Comparison of ENCODE assay signal across 13 cellular contexts in the genomic region with DNA sequence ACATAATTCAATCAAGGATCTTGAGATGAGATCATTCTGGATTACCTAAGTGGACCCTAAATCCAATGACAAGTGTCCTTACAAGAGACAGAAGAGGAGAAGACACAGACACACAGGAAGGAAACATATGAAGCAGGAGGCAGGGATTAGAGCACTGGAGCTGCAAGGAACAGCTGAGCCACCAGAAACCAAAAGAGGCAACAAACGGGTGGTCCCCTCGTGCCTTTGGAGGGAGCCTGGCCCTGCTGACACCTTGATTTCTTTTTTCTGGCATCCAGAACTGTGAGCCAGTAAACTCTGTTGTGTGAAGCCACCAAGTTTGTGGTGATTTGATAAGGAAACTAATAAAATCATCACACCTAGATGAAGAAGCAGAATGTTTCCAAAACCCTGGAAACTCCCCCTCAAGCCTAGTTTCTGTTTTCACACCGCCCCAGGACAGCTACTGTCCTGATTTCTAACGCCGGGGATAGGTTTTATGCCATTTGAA.
A peak's percentile ranks its signal among the peaks of the same experiment; 100 is the strongest.
DNase-seq lines count a peak whose midpoint lies in the region; ATAC-seq and TF ChIP-seq lines count a peak whose summit lies in the region.
"Had no signal": no experiment of that assay in that cellular context is flagged by ENCODE, and none has a peak within 500 bp of the region (broad histone marks: within the 10 kb centered on the region; RNA-seq: fewer than 3 reads in every experiment).

No MANE protein-coding gene starts in this region.

- peaks cover 0 to 49% (median 38%) of the 10 kb centered on the region in 12 donors for H3K4me1 ChIP-seq in heart left ventricle
- peaks cover 11% of the 10 kb centered on the region for H3K4me1 ChIP-seq in testis
- peaks cover 39% of the 10 kb centered on the region for H3K4me1 ChIP-seq in suprapubic skin
- H3K4me1 ChIP-seq: breast epithelium had no signal

- 42 to 60% (median 51%) methylated on average over 5 of the region's 5 CpGs for WGBS in heart left ventricle, 4 donors
- WGBS in testis, 2 donors = 34 to 37% methylated on average over 5 of the region's 5 CpGs
- WGBS in suprapubic skin = 54% methylated on average over 5 of the region's 5 CpGs

- DNase-seq in heart left ventricle (no peak), Right ventricle myocardium inferior (ENCODE audit: missing footprints) (no peak), testis (no peak), suprapubic skin (ENCODE audit: low spot score in 2 of 2) (no peak), G401 (ENCODE audit: low spot score) (no peak), NCI-H69 (lab: John Stamatoyannopoulos, UW) (no peak)
- DNase-seq: lower lobe of right lung; NCI-H2171 treated with DMSO at 0.1 percent for 48 hours; stimulated activated CD4-positive, alpha-beta T cell treated with anti-CD3 and anti-CD28 coated beads, Interleukin-12 subunit alpha, Interleukin-12 subunit beta, amount 100 ng/mL, for 4 hours; upper lobe of right lung had no signal

- TF ChIP-seq POLR2A in heart left ventricle (IDR thresholded peaks at IDR 0.05) (no peak), testis (IDR thresholded peaks at IDR 0.05) (no peak), suprapubic skin (IDR thresholded peaks at IDR 0.05) (no peak)

- no peak for TF ChIP-seq CTCF in heart left ventricle (IDR thresholded peaks at IDR 0.05)
- TF ChIP-seq CTCF in testis (IDR thresholded peaks at IDR 0.05) = no peak
- TF ChIP-seq CTCF in suprapubic skin (IDR thresholded peaks at IDR 0.05) = no peak

- peak overlapping the region in 10 of 12 donors; percentile 0 to 84 (median 41) for H3K27ac ChIP-seq in heart left ventricle
- H3K27ac ChIP-seq in angular gyrus (ENCODE audit: low read depth, low read length) = peak overlapping the region; percentile 87
- H3K27ac ChIP-seq in layer of hippocampus (ENCODE audit: low read depth, low read length) = peak overlapping the region; percentile 72
- H3K27ac ChIP-seq in testis = peak overlapping the region; percentile 19 to 59
- no peak overlapping the region for H3K27ac ChIP-seq in suprapubic skin
- H3K27ac ChIP-seq: breast epithelium, lower lobe of right lung, upper lobe of right lung had no signal

- H3K4me3 ChIP-seq in heart left ventricle (peak overlapping the region in 7 of 12 donors; percentile 11 to 41 (median 16)), testis (peak overlapping the region in 1 of 2 donors; percentile 9), suprapubic skin (no peak overlapping the region)
- H3K4me3 ChIP-seq: lower lobe of right lung, upper lobe of right lung had no signal

- TF ChIP-seq EP300 in suprapubic skin (IDR thresholded peaks at IDR 0.05) = no peak

- intact Hi-C loops in heart left ventricle (cut with DNase I) = loop anchor here in 3 of 10 donors (5.0 to 10.0 kb wide), 2 partner anchors 40 to 113 kb away; no protein-coding TSS in a partner anchor
- intact Hi-C loops in Right ventricle myocardium inferior (cut with DNase I) = loop anchor here (5.0 kb wide), 2 partner anchors 115 kb away; partner anchors contain the start of gene PITPNC1
- intact Hi-C loops in testis (cut with DNase I; ENCODE audit: low total_unique reads) = no loop called here

- ATAC-seq in heart left ventricle (no peak), Right ventricle myocardium inferior (no peak)
- ATAC-seq: lower lobe of right lung, upper lobe of right lung had no signal

- in situ Hi-C loops in G401 (cut with HindIII; ENCODE audit: low sequenced_read_pairs) = no loop called here

- H3K36me3 ChIP-seq in heart left ventricle (no peaks in the 10 kb centered on the region), testis (ENCODE audit: low read depth, missing control alignments) (no peaks in the 10 kb centered on the region), suprapubic skin (no peaks in the 10 kb centered on the region)
- H3K36me3 ChIP-seq: breast epithelium, lower lobe of right lung, upper lobe of right lung had no signal

- H3K27me3 ChIP-seq in heart left ventricle = no peaks in the 10 kb centered on the region
- H3K27me3 ChIP-seq in layer of hippocampus (ENCODE audit: control insufficient read depth, insufficient read depth, low read length) = no peaks in the 10 kb centered on the region
- no peaks in the 10 kb centered on the region for H3K27me3 ChIP-seq in testis
- H3K27me3 ChIP-seq in suprapubic skin = no peaks in the 10 kb centered on the region
- H3K27me3 ChIP-seq: breast epithelium, upper lobe of right lung had no signal

- H3K9me3 ChIP-seq in heart left ventricle = peaks cover 0 to 6% (median 0%) of the 10 kb centered on the region in 12 donors
- H3K9me3 ChIP-seq in testis = no peaks in the 10 kb centered on the region
- no peaks in the 10 kb centered on the region for H3K9me3 ChIP-seq in suprapubic skin
- H3K9me3 ChIP-seq: breast epithelium, lower lobe of right lung, upper lobe of right lung had no signal
